Comparison of ENCODE assay signal across 8 cellular contexts in genomic region chr19:58498316-58499020, GRCh38. TPM values are rescaled to one million over a fixed set of nuclear protein-coding genes. Genes with fewer than 3 reads are reported as not detected.
DNase-seq lines count a peak whose midpoint lies in the region; ATAC-seq and TF ChIP-seq lines count a peak whose summit lies in the region.

No MANE protein-coding gene starts in this region.

- POLR2A ChIA-PET in SK-N-SH (lab: Yijun Ruan, JAX), result interaction anchor here (1.0 to 1.2 kb wide), 2 partner anchors 20 to 23 kb away, joined by 3 to 4 read pairs; partner anchors contain the start of gene ZNF446

- H3K79me2 ChIP-seq in SK-N-SH (ENCODE audit: insufficient read depth), result no peaks in the 10 kb centered on the region; the same call in 1 of the 2 replicates

- H3K4me3 Mint-ChIP-seq in glutamatergic neuron (ENCODE audit: unreplicated experiment), result peak overlapping the region; percentile 96

- H4K20me1 ChIP-seq in SK-N-SH (ENCODE audit: insufficient read depth), result no peaks in the 10 kb centered on the region

- H3K4me2 ChIP-seq in SK-N-SH, result peak overlapping the region; percentile 84

- H3K9me3 Mint-ChIP-seq in glutamatergic neuron (ENCODE audit: unreplicated experiment), result peaks cover 14% of the 10 kb centered on the region

- peak overlapping the region; percentile 39; the same call in 1 of the 2 replicates for H3K9ac ChIP-seq in SK-N-SH

- 41% methylated on average over 21 of the region's 22 CpGs for WGBS in SK-N-SH (ENCODE audit: low lambda C conversion rate)

- peaks cover 7% of the 10 kb centered on the region for H3K36me3 Mint-ChIP-seq in glutamatergic neuron (ENCODE audit: unreplicated experiment)

- no peak for DNase-seq in SK-N-SH
- DNase-seq in glutamatergic neuron, result no peak
- DNase-seq in skeletal muscle cell (ENCODE audit: low read depth), result no peak
- no peak for DNase-seq in middle frontal gyrus (ENCODE audit: extremely low spot score, low spot score)
- no peak for DNase-seq in NCI-H187 (lab: John Stamatoyannopoulos, UW)
- no peak for DNase-seq in NCI-H1436 treated with DMSO at 0.1 percent for 48 hours (lab: John Stamatoyannopoulos, UW)
- no peak for DNase-seq in left colon

- TF ChIP-seq CTCF in SK-N-SH (IDR thresholded peaks at IDR 0.05), result no peak
- TF ChIP-seq CTCF in glutamatergic neuron (IDR thresholded peaks at IDR 0.05; ENCODE audit: partially characterized antibody, unreplicated experiment), result no peak

- H3K4me1 Mint-ChIP-seq in glutamatergic neuron (ENCODE audit: low read depth, unreplicated experiment), result peaks cover 6% of the 10 kb centered on the region

- H3K9me3 ChIP-seq in SK-N-SH, result no peaks in the 10 kb centered on the region

- peaks cover 3% of the 10 kb centered on the region for H3F3A ChIP-seq in SK-N-SH (replicated peaks; ENCODE audit: insufficient read depth)

- TF ChIP-seq RAD21 in SK-N-SH (IDR thresholded peaks at IDR 0.05; ENCODE audit: low read length), result no peak

- no peak for TF ChIP-seq EP300 in SK-N-SH (IDR thresholded peaks at IDR 0.05; ENCODE audit: borderline replicate concordance in 1 of 2, low read depth in 1 of 2, low read length in 1 of 2)

- H2AFZ ChIP-seq in SK-N-SH (ENCODE audit: low read depth), result peak overlapping the region; percentile 71

- CTCF ChIA-PET in SK-N-SH (lab: Yijun Ruan, JAX), result interaction anchor here (3.5 to 3.6 kb wide), 2 partner anchors 16 to 21 kb away, joined by 23 to 27 read pairs; partner anchors contain the start of gene ZBTB45

- peaks cover 16% of the 10 kb centered on the region for H3K27me3 Mint-ChIP-seq in glutamatergic neuron (ENCODE audit: unreplicated experiment)

- ATAC-seq in GM19035 (IDR thresholded peaks at IDR 0.05; ENCODE audit: unreplicated experiment), result peak; percentile 12
- no peak for ATAC-seq in left colon

- H3K36me3 ChIP-seq in SK-N-SH (replicated peaks in 1 of 2; ENCODE audit: control insufficient read depth in 1 of 2, insufficient read depth in 2 of 2, low read length in 1 of 2), result no peaks in the 10 kb centered on the region

- intact Hi-C loops in left colon (cut with DNase I, micrococcal nuclease), result no loop called here

- peaks cover 0 to 24% of the 10 kb centered on the region in 2 experiments; a peak in 1 of 4 replicates for H3K4me1 ChIP-seq in SK-N-SH (ENCODE audit: control insufficient read depth in 1 of 2, insufficient read depth in 2 of 2, low read depth in 1 of 2, low read length in 1 of 2)

- H3K27ac ChIP-seq in SK-N-SH (ENCODE audit: low read depth in 2 of 2, low read length in 1 of 2), result peak overlapping the region in 1 of 2 experiments; percentile 34; a peak in 1 of 4 replicates

- H3K27ac Mint-ChIP-seq in glutamatergic neuron (ENCODE audit: unreplicated experiment), result no peak overlapping the region

- H3K9me2 ChIP-seq in SK-N-SH, result no peaks in the 10 kb centered on the region

- no peaks in the 10 kb centered on the region for H3K27me3 ChIP-seq in SK-N-SH (ENCODE audit: insufficient read depth)

- H3K4me3 ChIP-seq in SK-N-SH (ENCODE audit: low read depth in 2 of 2, low read length in 1 of 2), result peak overlapping the region; percentile 58 to 77
- peak overlapping the region; percentile 58 for H3K4me3 ChIP-seq in skeletal muscle cell (ENCODE audit: low read depth, low read length)

TF ChIP-seq in SK-N-SH, 30 proteins besides CTCF, POLR2A, EP300 and RAD21:
- TF ChIP-seq NRF1 (IDR thresholded peaks at IDR 0.05; ENCODE audit: low read depth, low read length) (0 out of 2 replicates have a peak, but pooled peaks have one; percentile 1), SIN3A (IDR thresholded peaks at IDR 0.05; ENCODE audit: borderline replicate concordance, low read depth, low read length) (no peak)

RNA-seq across cellular contexts. Expression of gene SLC27A5, which starts 13.3 kb away (rescaled TPM):
- 50.5 and 57.3 TPM in 2 replicates for polyA plus RNA-seq in SK-N-SH (2012; rRNA removed)
- polyA plus RNA-seq in SK-N-SH (2012; cell fraction: cytosol; rRNA removed), result 29.2 and 41.8 TPM in 2 replicates
- polyA plus RNA-seq in SK-N-SH (2012; cell fraction: nucleus; rRNA removed), result 24.0 and 40.3 TPM in 2 replicates
- total RNA-seq in glutamatergic neuron (ENCODE audit: unreplicated experiment), result 7.4 TPM
- 1 to 10 TPM; 2.8 to 4.6 TPM for total RNA-seq in left colon

RNA-seq across cellular contexts. Expression of gene ZBTB45, which starts 21.1 kb away (rescaled TPM):
- 7.9 and 11.3 TPM in 2 replicates for polyA plus RNA-seq in SK-N-SH (2012; rRNA removed)
- polyA plus RNA-seq in SK-N-SH (2012; cell fraction: cytosol; rRNA removed), result 4.4 and 6.0 TPM in 2 replicates
- 21.0 and 30.6 TPM in 2 replicates for polyA plus RNA-seq in SK-N-SH (2012; cell fraction: nucleus; rRNA removed)
- total RNA-seq in glutamatergic neuron (ENCODE audit: unreplicated experiment), result 27.2 TPM
- total RNA-seq in left colon, result 10 to 100 TPM; 13.7 to 14.3 TPM

RNA-seq across cellular contexts. Expression of gene ZNF446, which starts 22.3 kb away (rescaled TPM):
- polyA plus RNA-seq in SK-N-SH (2012; rRNA removed), result 6.9 and 7.0 TPM in 2 replicates
- polyA plus RNA-seq in SK-N-SH (2012; cell fraction: cytosol; rRNA removed), result 2.3 and 4.2 TPM in 2 replicates
- 22.6 and 27.0 TPM in 2 replicates for polyA plus RNA-seq in SK-N-SH (2012; cell fraction: nucleus; rRNA removed)
- total RNA-seq in glutamatergic neuron (ENCODE audit: unreplicated experiment) (11.9 TPM), left colon (10 to 100 TPM in 1 of 2 donors, 1 to 10 TPM in 1; 10.0 to 11.2 TPM)

RNA-seq across cellular contexts. Expression of gene ZNF324, which starts 31.6 kb away (rescaled TPM):
- polyA plus RNA-seq in SK-N-SH (2012; rRNA removed), result 5.6 and 6.0 TPM in 2 replicates
- 2.2 and 3.8 TPM in 2 replicates for polyA plus RNA-seq in SK-N-SH (2012; cell fraction: cytosol; rRNA removed)
- 11.5 and 12.0 TPM in 2 replicates for polyA plus RNA-seq in SK-N-SH (2012; cell fraction: nucleus; rRNA removed)
- total RNA-seq in glutamatergic neuron (ENCODE audit: unreplicated experiment) (15.8 TPM), left colon (10 to 100 TPM; 11.6 to 14.0 TPM)

RNA-seq across cellular contexts. Expression of gene TRIM28, which starts 45.4 kb away (rescaled TPM):
- 321 and 594 TPM in 2 replicates for polyA plus RNA-seq in SK-N-SH (2012; rRNA removed)
- polyA plus RNA-seq in SK-N-SH (2012; cell fraction: cytosol; rRNA removed), result 191 and 231 TPM in 2 replicates
- 1,222 and 1,964 TPM in 2 replicates for polyA plus RNA-seq in SK-N-SH (2012; cell fraction: nucleus; rRNA removed)
- total RNA-seq in glutamatergic neuron (ENCODE audit: unreplicated experiment) (361 TPM), left colon (100 to 1,000 TPM; 171 to 184 TPM)
